8 cellular contexts compared by ENCODE assay signal in genomic region chr3:50347187-50347813, GRCh38. TPM values are rescaled to one million over a fixed set of nuclear protein-coding genes. Genes with fewer than 3 reads are reported as not detected.
DNase-seq lines count a peak whose midpoint lies in the region; ATAC-seq and TF ChIP-seq lines count a peak whose summit lies in the region.

No MANE protein-coding gene starts in this region.

- H3K27me3 Mint-ChIP-seq in CD4-positive, CD25-positive, alpha-beta regulatory T cell, result no peaks in the 10 kb centered on the region
- H3K27me3 Mint-ChIP-seq in activated T-cell treated with anti-CD3 and anti-CD28 coated beads, Interleukin-2, amount 50 U/mL, for 4 hours (ENCODE audit: low read depth), result no peaks in the 10 kb centered on the region
- H3K27me3 Mint-ChIP-seq in osteocyte (ENCODE audit: unreplicated experiment), result no peaks in the 10 kb centered on the region

- peak overlapping the region; percentile 60 for H3K27ac ChIP-seq in CD4-positive, CD25-positive, alpha-beta regulatory T cell (ENCODE audit: insufficient read depth, low read length, poor library complexity, severe bottlenecking)
- H3K27ac ChIP-seq in Peyer's patch, result no peak overlapping the region

- H3K9me3 ChIP-seq in CD4-positive, CD25-positive, alpha-beta regulatory T cell (ENCODE audit: control insufficient read depth in 2 of 2, low read length in 2 of 2), result no peaks in the 10 kb centered on the region
- H3K9me3 ChIP-seq in Peyer's patch, result no peaks in the 10 kb centered on the region

- H3K4me3 Mint-ChIP-seq in CD4-positive, CD25-positive, alpha-beta regulatory T cell, result peak overlapping the region; percentile 53 to 89 (median 61)
- H3K4me3 Mint-ChIP-seq in activated T-cell treated with anti-CD3 and anti-CD28 coated beads, Interleukin-2, amount 50 U/mL, for 4 hours, result no peak overlapping the region
- H3K4me3 Mint-ChIP-seq in osteocyte (ENCODE audit: unreplicated experiment), result no peak overlapping the region

- peaks cover 5 to 84% (median 38%) of the 10 kb centered on the region in 4 donors for H3K4me1 Mint-ChIP-seq in CD4-positive, CD25-positive, alpha-beta regulatory T cell
- H3K4me1 Mint-ChIP-seq in activated T-cell treated with anti-CD3 and anti-CD28 coated beads, Interleukin-2, amount 50 U/mL, for 4 hours (ENCODE audit: low read depth), result peaks cover 54% of the 10 kb centered on the region
- H3K4me1 Mint-ChIP-seq in osteocyte (ENCODE audit: unreplicated experiment), result peaks cover 25% of the 10 kb centered on the region

- H3K27me3 ChIP-seq in CD4-positive, CD25-positive, alpha-beta regulatory T cell (ENCODE audit: control insufficient read depth, insufficient read depth, low read length), result no peaks in the 10 kb centered on the region
- no peaks in the 10 kb centered on the region for H3K27me3 ChIP-seq in Peyer's patch

- no peak for TF ChIP-seq POLR2A in Peyer's patch (IDR thresholded peaks at IDR 0.05)

- DNase-seq in CD4-positive, CD25-positive, alpha-beta regulatory T cell, result peak; percentile 73 to 88 (median 82)
- DNase-seq in HK-2 (ENCODE audit: unreplicated experiment) (peak; percentile 64), Peyer's patch (peak; percentile 64 to 85 (median 75)), fibroblast of peridontal ligament (ENCODE audit: extremely low read depth) (peak; percentile 73), osteocyte (ENCODE audit: extremely low spot score, unreplicated experiment) (no peak)
- peak; percentile 72 for DNase-seq in activated T-cell treated with anti-CD3 and anti-CD28 coated beads, Interleukin-2, amount 50 U/mL, for 4 hours

- peak; percentile 24 to 26 for ATAC-seq in CD4-positive, CD25-positive, alpha-beta regulatory T cell (ENCODE audit: low read depth in 2 of 2)
- no peak for ATAC-seq in activated T-cell treated with anti-CD3 and anti-CD28 coated beads, Interleukin-2, amount 50 U/mL, for 4 hours
- ATAC-seq in GM18502 (IDR thresholded peaks at IDR 0.05; ENCODE audit: poor library complexity, unreplicated experiment) (no peak), HG03342 (IDR thresholded peaks at IDR 0.05; ENCODE audit: unreplicated experiment) (no peak)

- no peaks in the 10 kb centered on the region for H3K9me3 Mint-ChIP-seq in CD4-positive, CD25-positive, alpha-beta regulatory T cell
- H3K9me3 Mint-ChIP-seq in activated T-cell treated with anti-CD3 and anti-CD28 coated beads, Interleukin-2, amount 50 U/mL, for 4 hours, result no peaks in the 10 kb centered on the region
- H3K9me3 Mint-ChIP-seq in osteocyte (ENCODE audit: unreplicated experiment), result no peaks in the 10 kb centered on the region

- peaks cover 52% of the 10 kb centered on the region for H3K4me1 ChIP-seq in CD4-positive, CD25-positive, alpha-beta regulatory T cell (ENCODE audit: control insufficient read depth, insufficient read depth, low read length, poor library complexity, severe bottlenecking)
- H3K4me1 ChIP-seq in Peyer's patch, result peaks cover 6 to 41% (median 22%) of the 10 kb centered on the region in 4 donors

- H3K4me3 ChIP-seq in CD4-positive, CD25-positive, alpha-beta regulatory T cell (ENCODE audit: low read depth, low read length), result no peak overlapping the region
- H3K4me3 ChIP-seq in Peyer's patch, result no peak overlapping the region

- H3K27ac Mint-ChIP-seq in CD4-positive, CD25-positive, alpha-beta regulatory T cell, result peak overlapping the region; percentile 56 to 79 (median 69)
- H3K27ac Mint-ChIP-seq in osteocyte (ENCODE audit: unreplicated experiment), result peak overlapping the region; percentile 47

- H3K36me3 Mint-ChIP-seq in CD4-positive, CD25-positive, alpha-beta regulatory T cell, result peaks cover 4% of the 10 kb centered on the region
- H3K36me3 Mint-ChIP-seq in activated T-cell treated with anti-CD3 and anti-CD28 coated beads, Interleukin-2, amount 50 U/mL, for 4 hours (ENCODE audit: insufficient read depth), result peaks cover 18% of the 10 kb centered on the region
- H3K36me3 Mint-ChIP-seq in osteocyte (ENCODE audit: unreplicated experiment), result no peaks in the 10 kb centered on the region

- peak in 5 of 6 experiments; percentile 54 to 72 (median 60) for TF ChIP-seq CTCF in Peyer's patch (IDR thresholded peaks at IDR 0.05)
- peak; percentile 72 for TF ChIP-seq CTCF in osteocyte (IDR thresholded peaks at IDR 0.05)

- peaks cover 13% of the 10 kb centered on the region for H3K36me3 ChIP-seq in CD4-positive, CD25-positive, alpha-beta regulatory T cell (ENCODE audit: control insufficient read depth, insufficient read depth, low read length)
- H3K36me3 ChIP-seq in Peyer's patch, result peaks cover 0 to 16% (median 0%) of the 10 kb centered on the region in 3 donors

RNA-seq across cellular contexts. Expression of gene ZMYND10, which starts 1.8 kb away (rescaled TPM):
- total RNA-seq in CD4-positive, CD25-positive, alpha-beta regulatory T cell, result 1.6 TPM
- under 1 TPM in 1 of 4 donors, not detected in 3; 0.09 TPM for polyA plus RNA-seq in CD4-positive, CD25-positive, alpha-beta regulatory T cell
- under 1 TPM in 2 of 4 donors, not detected in 2; 0.27 to 0.38 TPM for total RNA-seq in Peyer's patch
- 1 to 10 TPM in 1 of 3 donors, under 1 TPM in 2; 0.71 to 1.0 (median 0.96) TPM for total RNA-seq in activated T-cell treated with anti-CD3 and anti-CD28 coated beads, Interleukin-2, amount 50 U/mL, for 4 hours
- total RNA-seq in osteocyte, result 0.50 and 1.6 TPM in 2 replicates

RNA-seq across cellular contexts. Expression of gene NPRL2, which starts 3.3 kb away (rescaled TPM):
- 30.1 TPM for total RNA-seq in CD4-positive, CD25-positive, alpha-beta regulatory T cell
- polyA plus RNA-seq in CD4-positive, CD25-positive, alpha-beta regulatory T cell, result 10 to 100 TPM; 43.0 to 51.8 (median 49.6) TPM
- total RNA-seq in Peyer's patch (10 to 100 TPM; 19.1 to 45.4 (median 28.3) TPM), osteocyte (21.0 and 25.9 TPM in 2 replicates)
- total RNA-seq in activated T-cell treated with anti-CD3 and anti-CD28 coated beads, Interleukin-2, amount 50 U/mL, for 4 hours, result 10 to 100 TPM; 34.0 to 46.9 (median 37.0) TPM

RNA-seq across cellular contexts. Expression of gene CYB561D2, which starts 3.4 kb away (rescaled TPM):
- total RNA-seq in CD4-positive, CD25-positive, alpha-beta regulatory T cell, result 28.5 TPM
- polyA plus RNA-seq in CD4-positive, CD25-positive, alpha-beta regulatory T cell, result 10 to 100 TPM; 66.3 to 92.2 (median 79.2) TPM
- total RNA-seq in Peyer's patch (10 to 100 TPM; 22.3 to 69.5 (median 38.6) TPM), osteocyte (17.2 and 18.2 TPM in 2 replicates)
- 10 to 100 TPM; 31.8 to 35.3 (median 33.1) TPM for total RNA-seq in activated T-cell treated with anti-CD3 and anti-CD28 coated beads, Interleukin-2, amount 50 U/mL, for 4 hours

RNA-seq across cellular contexts. Expression of gene RASSF1, which starts 6.7 kb away (rescaled TPM):
- 76.0 TPM for total RNA-seq in CD4-positive, CD25-positive, alpha-beta regulatory T cell
- 10 to 100 TPM; 48.4 to 67.4 (median 54.7) TPM for polyA plus RNA-seq in CD4-positive, CD25-positive, alpha-beta regulatory T cell
- total RNA-seq in Peyer's patch, result 10 to 100 TPM; 27.6 to 80.0 (median 29.4) TPM
- 10 to 100 TPM; 33.7 to 40.3 (median 37.3) TPM for total RNA-seq in activated T-cell treated with anti-CD3 and anti-CD28 coated beads, Interleukin-2, amount 50 U/mL, for 4 hours
- 12.8 and 13.7 TPM in 2 replicates for total RNA-seq in osteocyte

RNA-seq across cellular contexts. Expression of gene TMEM115, which starts 12.0 kb away (rescaled TPM):
- total RNA-seq in CD4-positive, CD25-positive, alpha-beta regulatory T cell, result 18.3 TPM
- polyA plus RNA-seq in CD4-positive, CD25-positive, alpha-beta regulatory T cell, result 10 to 100 TPM; 33.5 to 38.6 (median 36.5) TPM
- total RNA-seq in Peyer's patch, result 10 to 100 TPM; 14.0 to 75.5 (median 66.2) TPM
- total RNA-seq in activated T-cell treated with anti-CD3 and anti-CD28 coated beads, Interleukin-2, amount 50 U/mL, for 4 hours, result 10 to 100 TPM; 25.2 to 27.4 (median 25.4) TPM
- total RNA-seq in osteocyte, result 63.2 and 69.0 TPM in 2 replicates

Comparison
In these comparisons a context has a peak if more than half of its experiments do, and no peak if none do; other contexts are left out.
1. ATAC-seq: peak in CD4-positive, CD25-positive, alpha-beta regulatory T cell (2 of 2); none in activated T-cell treated with anti-CD3 and anti-CD28 coated beads, Interleukin-2, amount 50 U/mL, for 4 hours (0 of 2), GM18502 (single experiment) and HG03342 (single experiment).
2. H3K4me3 Mint-ChIP-seq: peak in CD4-positive, CD25-positive, alpha-beta regulatory T cell (4 of 4); none in activated T-cell treated with anti-CD3 and anti-CD28 coated beads, Interleukin-2, amount 50 U/mL, for 4 hours (single experiment) and osteocyte (single experiment).